Comparison of ENCODE assay signal across 1 cellular context in the genomic region with DNA sequence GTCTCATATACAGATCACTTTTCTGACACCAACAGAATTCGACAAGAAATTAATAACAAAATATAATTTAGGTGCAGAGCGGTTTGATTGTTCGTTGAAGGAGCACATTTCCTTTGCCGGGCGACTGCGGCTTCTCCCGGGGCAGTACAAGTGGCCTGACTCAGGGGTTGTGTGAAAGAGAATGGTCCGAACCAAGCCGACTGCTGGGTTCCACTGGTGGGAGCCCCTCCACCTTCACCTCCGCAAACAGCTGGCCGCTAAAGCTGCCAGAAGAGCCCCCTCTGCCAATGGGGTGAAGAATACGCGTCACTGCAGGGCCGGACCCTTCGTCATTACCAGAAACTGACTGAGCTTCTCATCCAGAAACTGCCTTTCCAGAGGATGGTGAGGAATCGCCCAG.
TF ChIP-seq lines count a peak whose summit lies in the region.

No MANE protein-coding gene starts in this region.

TF ChIP-seq in H1, 55 proteins besides CTCF, POLR2A, EP300 and RAD21:
- TF ChIP-seq BCL11A (IDR thresholded peaks at IDR 0.05; ENCODE audit: low read depth in 2 of 2, low read length in 2 of 2) (no peak), CHD2 (IDR thresholded peaks at IDR 0.05; ENCODE audit: low read length) (no peak), EGR1 (IDR thresholded peaks at IDR 0.05; ENCODE audit: borderline replicate concordance, low read depth, low read length) (no peak)
